12 cellular contexts compared by ENCODE assay signal in the genomic region with DNA sequence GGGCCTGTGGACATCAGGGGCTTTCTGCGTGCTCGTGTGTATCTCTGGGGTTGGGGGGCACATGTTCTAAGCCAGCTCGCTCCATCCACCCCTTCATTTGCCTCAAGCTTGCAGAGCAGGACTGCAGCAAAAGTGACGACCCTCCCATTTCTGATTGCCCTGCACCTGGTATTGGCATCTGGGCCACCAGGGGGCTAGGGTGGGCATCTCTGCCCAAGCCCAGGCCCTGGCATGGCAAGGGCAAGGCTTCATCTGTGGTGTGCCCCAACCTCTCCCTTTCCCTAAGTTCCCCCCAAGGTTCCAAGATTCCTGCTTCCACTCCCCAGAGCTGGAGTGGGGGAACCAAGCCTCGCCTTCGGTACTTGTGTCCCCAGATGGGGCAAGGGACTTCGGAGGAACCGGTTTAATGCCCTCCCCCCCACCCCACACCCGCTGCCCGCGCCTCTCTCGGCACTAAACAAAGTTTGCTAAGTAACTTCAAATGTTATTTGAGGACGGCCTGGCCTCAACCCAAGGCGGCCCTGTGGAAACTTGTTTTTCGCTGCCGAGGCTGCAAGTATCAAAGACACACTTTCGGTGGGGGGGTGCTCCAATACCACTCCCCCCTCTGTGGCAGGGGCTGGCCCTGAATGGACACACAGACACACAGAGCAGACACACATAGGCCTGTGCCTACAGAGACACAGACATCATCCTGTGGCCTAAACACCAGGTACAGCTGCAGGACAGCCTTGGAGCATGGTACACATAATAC. TPM values are rescaled to one million over a fixed set of nuclear protein-coding genes. Genes with fewer than 3 reads are reported as not detected.
DNase-seq lines count a peak whose midpoint lies in the region; ATAC-seq and TF ChIP-seq lines count a peak whose summit lies in the region.
"Had no signal": no experiment of that assay in that cellular context is flagged by ENCODE, and none has a peak within 500 bp of the region (broad histone marks: within the 10 kb centered on the region; RNA-seq: fewer than 3 reads in every experiment).

No MANE protein-coding gene starts in this region.

- no peak overlapping the region for H3K4me2 ChIP-seq in neuronal stem cell (ENCODE audit: insufficient read depth, low read length, poor library complexity, severe bottlenecking)

- H2BK12ac ChIP-seq in neuronal stem cell (ENCODE audit: low read length) = no peak overlapping the region

- TF ChIP-seq CTCF in fibroblast of the aortic adventitia (IDR thresholded peaks at IDR 0.05; ENCODE audit: insufficient read depth, low read length) = peak; percentile 9

- no peak overlapping the region for H2BK15ac ChIP-seq in neuronal stem cell (ENCODE audit: low read length)

- no peak overlapping the region for H3K4ac ChIP-seq in neuronal stem cell (ENCODE audit: low read length)

- H3K9ac ChIP-seq in neuronal stem cell (ENCODE audit: low read depth, low read length, poor library complexity) = no peak overlapping the region

- no peak overlapping the region for H4K91ac ChIP-seq in neuronal stem cell (ENCODE audit: low read depth, low read length, poor library complexity)

- H3K4me3 ChIP-seq in fibroblast of the aortic adventitia (ENCODE audit: low read depth, low read length) (peak overlapping the region; percentile 22), neuronal stem cell (ENCODE audit: low read length in 2 of 2) (no peak overlapping the region), aorta (ENCODE audit: low read length in 2 of 2) (no peak overlapping the region)

- H3K27ac ChIP-seq in neuronal stem cell (replicated peaks; ENCODE audit: low read length) (no peak overlapping the region), aorta (ENCODE audit: low read depth in 1 of 2, low read length in 2 of 2) (peak overlapping the region; percentile 59 to 90)

- no peak overlapping the region for H2BK5ac ChIP-seq in neuronal stem cell (ENCODE audit: low read length)

- H3K18ac ChIP-seq in neuronal stem cell (ENCODE audit: low read length) = peak overlapping the region; percentile 64

- H3K23ac ChIP-seq in neuronal stem cell (ENCODE audit: low read depth, low read length, poor library complexity) = no peak overlapping the region

- H3K27me3 ChIP-seq in neuronal stem cell (ENCODE audit: control insufficient read depth in 3 of 3, insufficient read depth in 3 of 3, low read depth in 1 of 3, low read length in 3 of 3) (peaks cover 41 to 99% (median 89%) of the 10 kb centered on the region in 3 experiments), aorta (ENCODE audit: control insufficient read depth in 1 of 2, insufficient read depth in 2 of 2, low read length in 1 of 2) (no peaks in the 10 kb centered on the region)

- no peak overlapping the region for H2AFZ ChIP-seq in neuronal stem cell (ENCODE audit: low read length)

- no peak overlapping the region for H2BK120ac ChIP-seq in neuronal stem cell (ENCODE audit: low read depth, low read length)

- no peak overlapping the region for H3K14ac ChIP-seq in neuronal stem cell (ENCODE audit: low read length)

- WGBS in neuronal stem cell (ENCODE audit: extremely low coverage in 2 of 2, insufficient read length in 2 of 2, insufficient replicate concordance in 1 of 2), 2 donors = no CpG with 5 or more reads among the region's 17 CpGs
- WGBS in aorta, 2 donors = 3 to 8% methylated on average over 17 of the region's 17 CpGs

- H3K4me1 ChIP-seq in neuronal stem cell (ENCODE audit: control insufficient read depth in 2 of 2, insufficient read depth in 1 of 2, low read depth in 1 of 2, low read length in 2 of 2) (no peaks in the 10 kb centered on the region), aorta (ENCODE audit: control insufficient read depth in 1 of 2, insufficient read depth in 2 of 2, low read length in 2 of 2) (peaks cover 0 to 3% of the 10 kb centered on the region in 2 donors)

- ATAC-seq in Right ventricle myocardium inferior (peak; percentile 35), aorta (ENCODE audit: low FRiP score) (no peak), HG03139 (IDR thresholded peaks at IDR 0.05; ENCODE audit: unreplicated experiment) (no peak)
- ATAC-seq: natural killer cell had no signal

- no peak overlapping the region for H2AK5ac ChIP-seq in neuronal stem cell (ENCODE audit: low read depth, low read length)

- H3K36me3 ChIP-seq in neuronal stem cell (replicated peaks in 1 of 2; ENCODE audit: control insufficient read depth in 2 of 2, insufficient read depth in 2 of 2, low read length in 2 of 2) = no peaks in the 10 kb centered on the region
- no peaks in the 10 kb centered on the region for H3K36me3 ChIP-seq in aorta (ENCODE audit: control insufficient read depth in 1 of 2, insufficient read depth in 2 of 2, low read length in 1 of 2)

- intact Hi-C loops in Right ventricle myocardium inferior (cut with DNase I) (no loop called here), cardiac septum (cut with DNase I) (no loop called here), aorta (cut with DNase I) (no loop called here)

- peak; percentile 86 for DNase-seq in Right ventricle myocardium inferior (ENCODE audit: missing footprints)
- DNase-seq in cardiac septum (ENCODE audit: low spot score) = no peak
- DNase-seq in fibroblast of the aortic adventitia (ENCODE audit: low read depth) = peak; percentile 42
- DNase-seq in neuronal stem cell (ENCODE audit: low spot score) = no peak
- peak; percentile 72 to 90 for DNase-seq in aorta
- no peak for DNase-seq in activated CD4-positive, CD25-positive, alpha-beta regulatory T cell treated with anti-CD3 and anti-CD28 coated beads, Interleukin-2, amount 50 U/mL, for 72 hours
- DNase-seq in NCI-H1417 (lab: John Stamatoyannopoulos, UW) = no peak
- DNase-seq: activated CD4-positive, alpha-beta T cell treated with anti-CD3 and anti-CD28 coated beads, Interleukin-2, amount 50 U/mL, for 48 hours; natural killer cell; NCI-H1105; NCI-H69 had no signal

- no peak overlapping the region for H4K8ac ChIP-seq in neuronal stem cell (ENCODE audit: low read depth, low read length)

- H3K9me3 ChIP-seq in neuronal stem cell (replicated peaks in 1 of 2; ENCODE audit: control insufficient read depth in 2 of 2, insufficient read depth in 1 of 2, low read depth in 1 of 2, low read length in 2 of 2) (peaks cover 7 to 17% of the 10 kb centered on the region in 2 donors), aorta (ENCODE audit: control insufficient read depth, low read length) (no peaks in the 10 kb centered on the region)

- H3K79me1 ChIP-seq in neuronal stem cell (ENCODE audit: low read depth, low read length) = peaks cover 8% of the 10 kb centered on the region

RNA-seq across cellular contexts. Expression of a gene that starts 12.2 kb away (rescaled TPM):
- 159 TPM for total RNA-seq in Right ventricle myocardium inferior
- total RNA-seq in cardiac septum = 123 TPM
- 68.0 and 160 TPM in 2 replicates for total RNA-seq in fibroblast of the aortic adventitia (ENCODE audit: low replicate concordance)
- 0.07 TPM for polyA plus RNA-seq in neuronal stem cell (2013, experiment 1 of 2)
- polyA plus RNA-seq in neuronal stem cell (2013, experiment 2 of 2) = 0.07 TPM
- total RNA-seq in aorta = 100 to 1,000 TPM; 184 to 327 TPM
- polyA plus RNA-seq in aorta = 10 to 100 TPM; 45.5 to 49.8 TPM

RNA-seq across cellular contexts. Expression of a gene that starts 38.1 kb away (rescaled TPM):
- 9.9 TPM for total RNA-seq in Right ventricle myocardium inferior
- total RNA-seq in cardiac septum = 11.4 TPM
- 0.18 TPM in 1 of 2 replicates, not detected in the other for total RNA-seq in fibroblast of the aortic adventitia (ENCODE audit: low replicate concordance)
- 0.03 TPM for polyA plus RNA-seq in neuronal stem cell (2013, experiment 1 of 2)
- 0.03 TPM for polyA plus RNA-seq in neuronal stem cell (2013, experiment 2 of 2)
- total RNA-seq in aorta = not detected
- under 1 TPM in 1 of 2 donors, not detected in 1; 0.13 TPM for polyA plus RNA-seq in aorta
- total RNA-seq: natural killer cell had no signal

RNA-seq across cellular contexts. Expression of a gene that starts 50.4 kb away (rescaled TPM):
- total RNA-seq in Right ventricle myocardium inferior (33.7 TPM), cardiac septum (23.5 TPM), fibroblast of the aortic adventitia (ENCODE audit: low replicate concordance) (23.0 and 38.8 TPM in 2 replicates), aorta (10 to 100 TPM; 15.3 to 15.7 TPM)
- 34.0 TPM for polyA plus RNA-seq in neuronal stem cell (2013, experiment 1 of 2)
- 31.8 TPM for polyA plus RNA-seq in neuronal stem cell (2013, experiment 2 of 2)
- polyA plus RNA-seq in aorta = 10 to 100 TPM; 30.9 to 40.6 TPM

Comparison
In these comparisons a context has a peak if more than half of its experiments do, and no peak if none do; other contexts are left out.
1. DNase-seq: peak in Right ventricle myocardium inferior (single experiment), fibroblast of the aortic adventitia (single experiment) and aorta (2 of 2); none in cardiac septum (single experiment), neuronal stem cell (single experiment), activated CD4-positive, CD25-positive, alpha-beta regulatory T cell treated with anti-CD3 and anti-CD28 coated beads, Interleukin-2, amount 50 U/mL, for 72 hours (single experiment) and NCI-H1417 (0 of 3).